ENCODE assay signal across 8 cellular contexts in the genomic region with DNA sequence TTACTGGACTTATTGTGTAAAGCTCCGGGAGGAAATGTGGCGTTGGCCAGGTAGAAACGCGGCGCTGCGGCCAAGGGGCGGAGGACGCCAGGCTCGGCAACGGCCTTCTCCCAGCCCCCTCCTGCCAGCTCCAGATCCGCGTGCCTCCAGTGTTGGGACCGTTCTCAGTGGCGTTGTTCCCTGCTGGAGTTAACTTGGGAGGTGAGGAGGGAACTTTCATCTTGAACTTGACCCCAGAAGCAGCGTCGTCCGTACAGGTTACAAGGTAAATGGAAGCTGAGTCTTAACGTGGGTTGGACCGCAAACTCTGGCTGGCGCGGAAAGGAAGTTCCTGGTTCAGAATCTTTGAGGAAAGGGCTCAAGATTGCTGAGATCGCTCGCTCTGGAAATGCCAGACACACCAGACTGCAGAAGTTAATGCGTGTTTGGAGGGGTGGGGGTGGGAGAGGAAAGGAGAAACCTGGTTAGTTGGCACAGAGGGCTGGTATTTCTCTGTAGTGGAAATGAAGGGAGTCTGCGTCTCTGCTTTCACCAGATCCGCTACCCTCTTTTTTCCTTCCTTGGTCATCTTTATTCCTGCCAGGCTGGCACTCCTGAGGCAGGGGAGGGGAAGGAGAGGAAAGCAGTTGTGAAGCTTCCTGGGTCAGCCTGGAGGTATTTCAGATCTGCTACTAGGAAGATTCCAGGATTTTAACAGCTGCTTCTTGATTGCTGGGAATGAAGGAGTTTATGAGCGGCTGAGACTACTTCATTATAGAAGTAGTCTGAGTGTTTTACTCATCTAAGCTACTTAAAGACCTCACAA. TPM values are rescaled to one million over a fixed set of nuclear protein-coding genes. Genes with fewer than 3 reads are reported as not detected.
A peak's percentile ranks its signal among the peaks of the same experiment; 100 is the strongest.
DNase-seq lines count a peak whose midpoint lies in the region; ATAC-seq and TF ChIP-seq lines count a peak whose summit lies in the region.

No MANE protein-coding gene starts in this region.

- H3K27me3 Mint-ChIP-seq in nephron progenitor cell (ENCODE audit: low read depth, poor library complexity), result peaks cover 3% of the 10 kb centered on the region

- ATAC-seq in GM19438 (IDR thresholded peaks at IDR 0.05; ENCODE audit: low read depth, unreplicated experiment), result peak; percentile 8
- ATAC-seq in GM18517 (IDR thresholded peaks at IDR 0.05; ENCODE audit: unreplicated experiment), result no peak

- peak overlapping the region; percentile 63 for H2AFZ ChIP-seq in ACC112 (ENCODE audit: low read length, unreplicated experiment)

- peak; percentile 30 for DNase-seq in WERI-Rb-1
- peak; percentile 76 for DNase-seq in fibroblast of villous mesenchyme (ENCODE audit: low read depth)
- peak; percentile 41 for DNase-seq in nephron progenitor cell
- DNase-seq in NCI-H187 treated with DMSO at 0.1 percent for 48 hours (lab: John Stamatoyannopoulos, UW), result no peak
- DNase-seq in stimulated activated CD4-positive, alpha-beta T cell treated with anti-CD3 and anti-CD28 coated beads, Interleukin-1b, Interleukin-23, amount 100 ng/mL, for 48 hours, result no peak

- TF ChIP-seq CTCF in WERI-Rb-1 (IDR thresholded peaks at IDR 0.05; ENCODE audit: low read depth, low read length), result no peak
- no peak for TF ChIP-seq CTCF in fibroblast of villous mesenchyme (IDR thresholded peaks at IDR 0.05; ENCODE audit: insufficient read depth, low read depth, low read length)
- TF ChIP-seq CTCF in nephron progenitor cell (IDR thresholded peaks at IDR 0.05), result no peak

- H3K27me3 ChIP-seq in ACC112 (ENCODE audit: insufficient read depth, low read length), result no peaks in the 10 kb centered on the region
- H3K27me3 ChIP-seq in WERI-Rb-1 (ENCODE audit: insufficient read depth, low read depth, severe bottlenecking), result no peaks in the 10 kb centered on the region

- peaks cover 56% of the 10 kb centered on the region for H3K79me2 ChIP-seq in ACC112 (ENCODE audit: control insufficient read depth, insufficient read depth, low read length, unreplicated experiment)

- H3K4me1 ChIP-seq in ACC112 (ENCODE audit: control insufficient read depth, insufficient read depth, low read length, unreplicated experiment), result peaks cover 19% of the 10 kb centered on the region

- no peaks in the 10 kb centered on the region for H3K9me3 Mint-ChIP-seq in nephron progenitor cell

- peaks cover 13% of the 10 kb centered on the region for H3K36me3 Mint-ChIP-seq in nephron progenitor cell (ENCODE audit: low read depth)

- peak overlapping the region; percentile 98 for H3K27ac Mint-ChIP-seq in nephron progenitor cell

- no peaks in the 10 kb centered on the region for H3K9me3 ChIP-seq in WERI-Rb-1 (ENCODE audit: severe bottlenecking)

- H3K4me3 ChIP-seq in ACC112 (ENCODE audit: low read depth, low read length) (peak overlapping the region; percentile 98), WERI-Rb-1 (ENCODE audit: low read depth, low read length) (peak overlapping the region; percentile 97), fibroblast of villous mesenchyme (ENCODE audit: low read depth, low read length) (peak overlapping the region; percentile 96)

- no peaks in the 10 kb centered on the region for H3K36me3 ChIP-seq in ACC112 (ENCODE audit: insufficient read depth, low read length)
- H3K36me3 ChIP-seq in WERI-Rb-1, result no peaks in the 10 kb centered on the region

- peak overlapping the region; percentile 96 for H3K4me3 Mint-ChIP-seq in nephron progenitor cell

- H3K27ac ChIP-seq in ACC112 (ENCODE audit: low read depth, low read length) (no peak overlapping the region; the same call in 1 of the 2 replicates), WERI-Rb-1 (peak overlapping the region; percentile 94)

- H3K4me1 Mint-ChIP-seq in nephron progenitor cell, result peaks cover 78% of the 10 kb centered on the region

RNA-seq across cellular contexts. Expression of a gene that starts 1.5 kb away (rescaled TPM):
- 49.9 and 74.7 TPM in 2 replicates for total RNA-seq in fibroblast of villous mesenchyme

Comparison
In these comparisons a context has a peak if more than half of its experiments do, and no peak if none do; other contexts are left out.
1. DNase-seq: peak in WERI-Rb-1 (single experiment), fibroblast of villous mesenchyme (single experiment) and nephron progenitor cell (single experiment); none in NCI-H187 treated with DMSO at 0.1 percent for 48 hours (single experiment) and stimulated activated CD4-positive, alpha-beta T cell treated with anti-CD3 and anti-CD28 coated beads, Interleukin-1b, Interleukin-23, amount 100 ng/mL, for 48 hours (single experiment).
2. Peak in every context shown above with its lines, with median percentiles within 50 percentile points of each other: H3K4me3 ChIP-seq.